Comparison of ENCODE assay signal across 2 cellular contexts in genomic region chr1:115637247-115637646, GRCh38. TPM values are rescaled to one million over a fixed set of nuclear protein-coding genes. Genes with fewer than 3 reads are reported as not detected.
DNase-seq lines count a peak whose midpoint lies in the region; ATAC-seq, FAIRE-seq and TF ChIP-seq lines count a peak whose summit lies in the region.
"Not testable (repeated sequence)": the region's sequence is repeated elsewhere in the genome, so short reads cannot be mapped to it uniquely, and the experiment has no call there.

No MANE protein-coding gene starts in this region.

- H3K9me1 ChIP-seq in K562 (ENCODE audit: control insufficient read depth, insufficient read depth, low read length), result not testable (repeated sequence)

- POLR2A ChIA-PET in HEK293 (lab: Yijun Ruan, JAX); K562 (lab: Yijun Ruan, JAX): not testable (repeated sequence)

- not testable (repeated sequence) for H3K36me3 ChIP-seq in HEK293 (ENCODE audit: control insufficient read depth in 2 of 2, insufficient read depth in 1 of 2, low read length in 2 of 2); K562 (ENCODE audit: control insufficient read depth, insufficient read depth, low read length)

- H3K79me2 ChIP-seq in K562 (ENCODE audit: control insufficient read depth, insufficient read depth, low read length), result not testable (repeated sequence)

- in situ Hi-C loops in K562 (cut with MboI), result not testable (repeated sequence)

- not testable (repeated sequence) for ATAC-seq in K562

- not testable (repeated sequence) for TF ChIP-seq POLR2A in K562 (conservative IDR thresholded peaks at IDR 0.05)

- FAIRE-seq in K562 (lab: Jason Lieb, UNC), result not testable (repeated sequence)

- H3K4me1 ChIP-seq in HEK293 (ENCODE audit: control insufficient read depth, insufficient read depth, low read length), result not testable (repeated sequence)
- H3K4me1 ChIP-seq in K562 (replicated peaks in 1 of 2; ENCODE audit: control insufficient read depth in 2 of 2, insufficient read depth in 2 of 2, low read length in 2 of 2), result peaks cover 9 to 14% of the 10 kb centered on the region in 2 experiments; a peak in 4 of 5 replicates

- not testable (repeated sequence) for H3K9me3 ChIP-seq in HEK293 (ENCODE audit: control insufficient read depth, insufficient read depth, low read depth, low read length); K562 (replicated peaks; ENCODE audit: control insufficient read depth, insufficient read depth, low read depth, low read length)

- intact Hi-C loops in K562 (cut with micrococcal nuclease), result not testable (repeated sequence)

- not testable (repeated sequence) for DNase-seq in K562 (ENCODE audit: extremely low read depth in 1 of 4, low spot score in 3 of 4)

- not testable (repeated sequence) for TF ChIP-seq EP300 in K562 (IDR thresholded peaks at IDR 0.05; ENCODE audit: low read length)

- H3K4me2 ChIP-seq in K562 (ENCODE audit: insufficient read depth, low read length), result not testable (repeated sequence)

- WGBS in K562 (ENCODE audit: insufficient coverage, low coverage, missing lambda C conversion rate), result 6% methylated on average over 1 of the region's 1 CpG

- not testable (repeated sequence) for TF ChIP-seq RAD21 in K562 (CRISPR knock-in tag; conservative IDR thresholded peaks at IDR 0.05 in 1 of 2, IDR thresholded peaks at IDR 0.05 in 1 of 2)

- H3K9ac ChIP-seq in K562 (ENCODE audit: insufficient read depth in 1 of 2, low read depth in 2 of 2, low read length in 2 of 2), result not testable (repeated sequence)

- not testable (repeated sequence) for H3K4me3 ChIP-seq in HEK293 (ENCODE audit: low read depth, low read length); K562

- H4K20me1 ChIP-seq in K562 (replicated peaks; ENCODE audit: control insufficient read depth, insufficient read depth, low read length), result not testable (repeated sequence)

- TF ChIP-seq CTCF in HEK293 (tag by site-specific recombination; IDR thresholded peaks at IDR 0.05); K562 (IDR thresholded peaks at IDR 0.05 in 2 of 3, conservative IDR thresholded peaks at IDR 0.05 in 1 of 3; ENCODE audit: insufficient read depth in 2 of 3, low read depth in 1 of 3, low read length in 3 of 3): not testable (repeated sequence)

- H3K27me3 ChIP-seq in K562 (ENCODE audit: control insufficient read depth in 2 of 2, insufficient read depth in 2 of 2, low read length in 2 of 2), result not testable (repeated sequence)

- CTCF ChIA-PET in HEK293 (lab: Yijun Ruan, JAX), result interaction anchor here (0.6 kb wide), 1 partner anchor 344 kb away, joined by 3 read pairs; no protein-coding TSS in a partner anchor
- CTCF ChIA-PET in K562 (lab: Yijun Ruan, JAX; ENCODE audit: low intra/inter-chr PET ratio), result not testable (repeated sequence)

- H2AFZ ChIP-seq in K562 (ENCODE audit: low read depth, low read length), result not testable (repeated sequence)

- not testable (repeated sequence) for H3K27ac ChIP-seq in HEK293 (ENCODE audit: extremely low read depth, low read depth, low read length); K562 (ENCODE audit: extremely low read depth, low read depth, low read length)

- BruUV-seq in K562 (replicated peaks; lab: Mats Ljungman, UMichigan), result not testable (repeated sequence)

TF ChIP-seq in HEK293, 187 proteins besides CTCF, POLR2A, EP300 and RAD21:
- TF ChIP-seq ZNF529 (tag by site-specific recombination; IDR thresholded peaks at IDR 0.05; ENCODE audit: insufficient replicate concordance), result peak; percentile 53

TF ChIP-seq in K562, 482 proteins besides CTCF, POLR2A, EP300 and RAD21:
- peak; percentile 81 for TF ChIP-seq ZNF507 (tag; conservative IDR thresholded peaks at IDR 0.05)

RNA-seq across cellular contexts. Expression of gene VANGL1, which starts 4.5 kb away (rescaled TPM):
- total RNA-seq in K562 (2011; cell fraction: chromatin; rRNA removed; ENCODE audit: low replicate concordance), result 20.7 and 22.7 TPM in 2 replicates
- total RNA-seq in K562 (2011; cell fraction: nucleolus; rRNA removed), result 13.6 and 15.0 TPM in 2 replicates
- total RNA-seq in K562 (2011; cell fraction: nucleoplasm; rRNA removed), result 17.8 and 20.5 TPM in 2 replicates
- total RNA-seq in K562 (2014; rRNA removed) (5.9 and 9.2 TPM in 2 replicates), K562 (2014; rRNA removed; fragmentation: Illumina TruSeq; extraction: Trizol) (9.3 and 10.4 TPM in 2 replicates), K562 (2015; rRNA removed; fragmentation: Illumina TruSeq; extraction: Trizol) (9.4 and 10.3 TPM in 2 replicates), K562 (2021) (12.7 and 12.9 TPM in 2 replicates)
- polyA plus RNA-seq in K562 (2011; rRNA removed) (8.6 and 9.6 TPM in 2 replicates), K562 (2014; fragmentation: Illumina TruSeq; extraction: Trizol) (11.1 and 12.8 TPM in 2 replicates), K562 (2014; fragmentation: Nextera tagmentation; extraction: Ambion mirVana) (1 to 10 TPM in 1 of 2 experiments, under 1 TPM in 1; 0.90 to 1.2 TPM), K562 (2014; rRNA removed) (6.0 and 10.2 TPM in 2 replicates)
- polyA plus RNA-seq in K562 (2011; cell fraction: cytosol; rRNA removed), result 10.2 and 10.6 TPM in 2 replicates
- 8.4 and 10.9 TPM in 2 replicates for polyA plus RNA-seq in K562 (2011; cell fraction: nucleus; rRNA removed)
- 8.2 and 9.1 TPM in 2 replicates for polyA plus RNA-seq in K562 (2012)
- 10.1 and 10.6 TPM in 2 replicates for polyA minus RNA-seq in K562 (2011; rRNA and poly(A)+ RNA removed)
- 4.4 and 7.1 TPM in 2 replicates for polyA minus RNA-seq in K562 (2011; cell fraction: cytosol; rRNA and poly(A)+ RNA removed)
- 4.0 and 9.1 TPM in 2 replicates for polyA minus RNA-seq in K562 (2011; cell fraction: nucleus; rRNA and poly(A)+ RNA removed)
